12 cellular contexts compared by ENCODE assay signal in the genomic region with DNA sequence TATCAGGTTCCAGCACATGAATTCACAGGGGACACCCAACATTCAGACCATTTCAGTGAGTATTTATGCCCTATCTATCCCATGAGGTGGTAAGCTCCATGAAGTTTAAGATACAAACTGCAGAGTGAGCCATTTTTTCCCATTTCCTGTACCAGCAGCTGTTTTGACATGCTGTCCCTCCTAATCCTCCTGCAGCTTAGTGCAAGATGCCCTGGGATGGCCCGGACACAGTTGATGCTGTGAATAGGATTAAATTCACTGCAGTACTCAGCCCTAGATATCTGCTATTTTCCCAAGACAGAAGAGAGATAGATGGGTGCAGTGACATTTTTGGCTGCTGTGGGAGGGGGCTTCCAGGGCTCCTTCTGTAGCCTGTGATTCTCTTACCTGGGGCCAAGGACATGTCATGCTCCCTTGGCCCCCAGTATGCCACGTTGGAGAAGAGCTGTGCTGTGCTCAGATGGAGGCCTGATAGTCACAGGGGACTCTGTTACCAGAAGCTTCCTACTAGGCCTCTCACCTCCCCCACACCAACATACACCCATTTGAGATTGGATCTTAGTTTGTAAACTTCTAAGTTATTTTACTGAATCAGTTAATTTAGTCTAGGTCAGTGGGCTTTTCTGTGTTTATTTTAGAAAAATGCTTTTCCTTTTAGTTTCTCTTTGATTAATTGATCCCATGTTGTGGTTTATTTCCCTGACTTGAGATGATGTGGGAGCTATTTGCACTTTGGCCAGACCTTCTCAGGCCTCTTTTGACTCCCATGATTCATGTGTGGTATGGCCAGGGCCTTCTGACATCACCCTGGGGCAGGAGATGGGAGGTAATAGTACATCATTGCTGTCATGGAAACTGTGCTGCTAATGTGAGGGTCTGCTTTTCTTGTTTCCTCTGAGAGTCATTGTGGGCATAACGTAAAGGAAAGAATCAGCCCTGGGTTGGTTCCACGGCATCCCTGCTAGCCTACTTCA.
DNase-seq lines count a peak whose midpoint lies in the region; ATAC-seq and TF ChIP-seq lines count a peak whose summit lies in the region.
"Had no signal": no experiment of that assay in that cellular context is flagged by ENCODE, and none has a peak within 500 bp of the region (broad histone marks: within the 10 kb centered on the region; RNA-seq: fewer than 3 reads in every experiment).

No MANE protein-coding gene starts in this region.

- no peaks in the 10 kb centered on the region for H3K4me1 ChIP-seq in CD4-positive, CD25-positive, alpha-beta regulatory T cell (ENCODE audit: control insufficient read depth, insufficient read depth, low read length, poor library complexity, severe bottlenecking)
- H3K4me1 ChIP-seq: right lobe of liver, uterus had no signal

- TF ChIP-seq CTCF in HL-60 (IDR thresholded peaks at IDR 0.05; ENCODE audit: insufficient read depth, low read length) (no peak), brain (conservative IDR thresholded peaks at IDR 0.05) (no peak), nephron progenitor cell (IDR thresholded peaks at IDR 0.05) (no peak), WTC11 (IDR thresholded peaks at IDR 0.05) (no peak), omental fat pad (IDR thresholded peaks at IDR 0.05) (no peak)

- peaks cover 26% of the 10 kb centered on the region for H3K36me3 Mint-ChIP-seq in CD4-positive, CD25-positive, alpha-beta regulatory T cell
- H3K36me3 Mint-ChIP-seq in brain (peaks cover 35% of the 10 kb centered on the region), nephron progenitor cell (ENCODE audit: low read depth) (peaks cover 42% of the 10 kb centered on the region), WTC11 (0 out of 2 replicates have a peak, but pooled peaks cover 3% of the 10 kb centered on the region)

- H3K4me3 ChIP-seq in CD4-positive, CD25-positive, alpha-beta regulatory T cell (ENCODE audit: low read depth, low read length), result no peak overlapping the region
- H3K4me3 ChIP-seq in HL-60 (replicated peaks; ENCODE audit: insufficient read depth, low read length), result no peak overlapping the region
- H3K4me3 ChIP-seq: right lobe of liver, uterus had no signal

- no peaks in the 10 kb centered on the region for H3K9me3 ChIP-seq in CD4-positive, CD25-positive, alpha-beta regulatory T cell (ENCODE audit: control insufficient read depth in 2 of 2, low read length in 2 of 2)
- H3K9me3 ChIP-seq: right lobe of liver, uterus had no signal

- H3K27ac Mint-ChIP-seq in CD4-positive, CD25-positive, alpha-beta regulatory T cell, result peak overlapping the region; percentile 27 to 76 (median 47)
- H3K27ac Mint-ChIP-seq in brain (peak overlapping the region in 3 of 5 experiments; percentile 31 to 90 (median 64)), nephron progenitor cell (peak overlapping the region; percentile 49), WTC11 (no peak overlapping the region)

- H3K36me3 ChIP-seq in CD4-positive, CD25-positive, alpha-beta regulatory T cell (ENCODE audit: control insufficient read depth, insufficient read depth, low read length), result peaks cover 12% of the 10 kb centered on the region
- H3K36me3 ChIP-seq: right lobe of liver, uterus had no signal

- CTCF ChIA-PET in WTC11 (lab: Charles Lee), result interaction anchor here (0.5 to 2.7 kb wide), 4 partner anchors 21 to 135 kb away, joined by 3 to 11 read pairs (median 4); no protein-coding TSS in a partner anchor

- no peak overlapping the region for H3K27ac ChIP-seq in CD4-positive, CD25-positive, alpha-beta regulatory T cell (ENCODE audit: insufficient read depth, low read length, poor library complexity, severe bottlenecking)
- H3K27ac ChIP-seq in HL-60 (replicated peaks), result 0 out of 2 replicates have a peak overlapping the region, but pooled peaks have one; percentile 10
- H3K27ac ChIP-seq: right lobe of liver, uterus had no signal

- H3K4me1 Mint-ChIP-seq in CD4-positive, CD25-positive, alpha-beta regulatory T cell, result peaks cover 0 to 10% (median 4%) of the 10 kb centered on the region in 4 donors
- H3K4me1 Mint-ChIP-seq in brain (peaks cover 32% of the 10 kb centered on the region), nephron progenitor cell (peaks cover 16% of the 10 kb centered on the region), WTC11 (no peaks in the 10 kb centered on the region)

- DNase-seq in CD4-positive, CD25-positive, alpha-beta regulatory T cell, result no peak
- no peak for DNase-seq in HL-60 (ENCODE audit: low read depth in 1 of 2, low spot score in 1 of 2)
- no peak for DNase-seq in nephron progenitor cell
- DNase-seq in WTC11 (ENCODE audit: low spot score), result no peak
- DNase-seq in DMS53 treated with DMSO at 0.1 percent for 48 hours (lab: John Stamatoyannopoulos, UW; ENCODE audit: unreplicated experiment), result no peak
- no peak for DNase-seq in omental fat pad (ENCODE audit: low spot score)
- DNase-seq: DMS53, NCI-H1694, right lobe of liver, uterus had no signal

- ATAC-seq in CD4-positive, CD25-positive, alpha-beta regulatory T cell (ENCODE audit: low read depth in 2 of 2), result no peak
- ATAC-seq in WTC11, result no peak
- no peak for ATAC-seq in omental fat pad (ENCODE audit: low FRiP score)
- no peak for ATAC-seq in esophagus mucosa

- H3K9me3 Mint-ChIP-seq in CD4-positive, CD25-positive, alpha-beta regulatory T cell, result no peaks in the 10 kb centered on the region
- no peaks in the 10 kb centered on the region for H3K9me3 Mint-ChIP-seq in brain
- H3K9me3 Mint-ChIP-seq in nephron progenitor cell, result no peaks in the 10 kb centered on the region
- H3K9me3 Mint-ChIP-seq in WTC11, result no peaks in the 10 kb centered on the region

- H3K4me3 Mint-ChIP-seq in CD4-positive, CD25-positive, alpha-beta regulatory T cell, result no peak overlapping the region
- peak overlapping the region in 1 of 5 experiments; percentile 20 for H3K4me3 Mint-ChIP-seq in brain
- H3K4me3 Mint-ChIP-seq in nephron progenitor cell, result no peak overlapping the region
- H3K4me3 Mint-ChIP-seq in WTC11, result no peak overlapping the region

- no peaks in the 10 kb centered on the region for H3K27me3 Mint-ChIP-seq in CD4-positive, CD25-positive, alpha-beta regulatory T cell
- H3K27me3 Mint-ChIP-seq in brain, result no peaks in the 10 kb centered on the region
- H3K27me3 Mint-ChIP-seq in nephron progenitor cell (ENCODE audit: low read depth, poor library complexity), result no peaks in the 10 kb centered on the region
- no peaks in the 10 kb centered on the region; the same call in 1 of the 2 replicates for H3K27me3 Mint-ChIP-seq in WTC11 (ENCODE audit: low read depth)

- no peaks in the 10 kb centered on the region for H3K27me3 ChIP-seq in CD4-positive, CD25-positive, alpha-beta regulatory T cell (ENCODE audit: control insufficient read depth, insufficient read depth, low read length)
- H3K27me3 ChIP-seq in HL-60 (ENCODE audit: insufficient read depth, poor library complexity, severe bottlenecking), result no peaks in the 10 kb centered on the region
- H3K27me3 ChIP-seq: right lobe of liver, uterus had no signal

- POLR2A ChIA-PET in WTC11 (lab: Charles Lee), result interaction anchor here (0.6 kb wide), 2 partner anchors 113 to 953 kb away, joined by 3 read pairs; no protein-coding TSS in a partner anchor

TF ChIP-seq in WTC11, 78 proteins besides CTCF, POLR2A, EP300 and RAD21 (continues in another document):
- TF ChIP-seq, protein P1, sequence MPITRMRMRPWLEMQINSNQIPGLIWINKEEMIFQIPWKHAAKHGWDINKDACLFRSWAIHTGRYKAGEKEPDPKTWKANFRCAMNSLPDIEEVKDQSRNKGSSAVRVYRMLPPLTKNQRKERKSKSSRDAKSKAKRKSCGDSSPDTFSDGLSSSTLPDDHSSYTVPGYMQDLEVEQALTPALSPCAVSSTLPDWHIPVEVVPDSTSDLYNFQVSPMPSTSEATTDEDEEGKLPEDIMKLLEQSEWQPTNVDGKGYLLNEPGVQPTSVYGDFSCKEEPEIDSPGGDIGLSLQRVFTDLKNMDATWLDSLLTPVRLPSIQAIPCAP (CRISPR knock-in tag; IDR thresholded peaks at IDR 0.05), result no peak
- TF ChIP-seq, protein P2, sequence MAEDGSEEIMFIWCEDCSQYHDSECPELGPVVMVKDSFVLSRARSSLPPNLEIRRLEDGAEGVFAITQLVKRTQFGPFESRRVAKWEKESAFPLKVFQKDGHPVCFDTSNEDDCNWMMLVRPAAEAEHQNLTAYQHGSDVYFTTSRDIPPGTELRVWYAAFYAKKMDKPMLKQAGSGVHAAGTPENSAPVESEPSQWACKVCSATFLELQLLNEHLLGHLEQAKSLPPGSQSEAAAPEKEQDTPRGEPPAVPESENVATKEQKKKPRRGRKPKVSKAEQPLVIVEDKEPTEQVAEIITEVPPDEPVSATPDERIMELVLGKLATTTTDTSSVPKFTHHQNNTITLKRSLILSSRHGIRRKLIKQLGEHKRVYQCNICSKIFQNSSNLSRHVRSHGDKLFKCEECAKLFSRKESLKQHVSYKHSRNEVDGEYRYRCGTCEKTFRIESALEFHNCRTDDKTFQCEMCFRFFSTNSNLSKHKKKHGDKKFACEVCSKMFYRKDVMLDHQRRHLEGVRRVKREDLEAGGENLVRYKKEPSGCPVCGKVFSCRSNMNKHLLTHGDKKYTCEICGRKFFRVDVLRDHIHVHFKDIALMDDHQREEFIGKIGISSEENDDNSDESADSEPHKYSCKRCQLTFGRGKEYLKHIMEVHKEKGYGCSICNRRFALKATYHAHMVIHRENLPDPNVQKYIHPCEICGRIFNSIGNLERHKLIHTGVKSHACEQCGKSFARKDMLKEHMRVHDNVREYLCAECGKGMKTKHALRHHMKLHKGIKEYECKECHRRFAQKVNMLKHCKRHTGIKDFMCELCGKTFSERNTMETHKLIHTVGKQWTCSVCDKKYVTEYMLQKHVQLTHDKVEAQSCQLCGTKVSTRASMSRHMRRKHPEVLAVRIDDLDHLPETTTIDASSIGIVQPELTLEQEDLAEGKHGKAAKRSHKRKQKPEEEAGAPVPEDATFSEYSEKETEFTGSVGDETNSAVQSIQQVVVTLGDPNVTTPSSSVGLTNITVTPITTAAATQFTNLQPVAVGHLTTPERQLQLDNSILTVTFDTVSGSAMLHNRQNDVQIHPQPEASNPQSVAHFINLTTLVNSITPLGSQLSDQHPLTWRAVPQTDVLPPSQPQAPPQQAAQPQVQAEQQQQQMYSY (CRISPR knock-in tag; IDR thresholded peaks at IDR 0.05), result no peak
- TF ChIP-seq, protein P3, sequence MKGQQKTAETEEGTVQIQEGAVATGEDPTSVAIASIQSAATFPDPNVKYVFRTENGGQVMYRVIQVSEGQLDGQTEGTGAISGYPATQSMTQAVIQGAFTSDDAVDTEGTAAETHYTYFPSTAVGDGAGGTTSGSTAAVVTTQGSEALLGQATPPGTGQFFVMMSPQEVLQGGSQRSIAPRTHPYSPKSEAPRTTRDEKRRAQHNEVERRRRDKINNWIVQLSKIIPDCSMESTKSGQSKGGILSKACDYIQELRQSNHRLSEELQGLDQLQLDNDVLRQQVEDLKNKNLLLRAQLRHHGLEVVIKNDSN (CRISPR knock-in tag; IDR thresholded peaks at IDR 0.05), result no peak
- TF ChIP-seq ATF1 (CRISPR knock-in tag; IDR thresholded peaks at IDR 0.05) (no peak), TCF7 (CRISPR knock-in tag; IDR thresholded peaks at IDR 0.05; ENCODE audit: low read depth) (no peak), GABPB1 (CRISPR knock-in tag; IDR thresholded peaks at IDR 0.05) (no peak)
